In the genomic region with DNA sequence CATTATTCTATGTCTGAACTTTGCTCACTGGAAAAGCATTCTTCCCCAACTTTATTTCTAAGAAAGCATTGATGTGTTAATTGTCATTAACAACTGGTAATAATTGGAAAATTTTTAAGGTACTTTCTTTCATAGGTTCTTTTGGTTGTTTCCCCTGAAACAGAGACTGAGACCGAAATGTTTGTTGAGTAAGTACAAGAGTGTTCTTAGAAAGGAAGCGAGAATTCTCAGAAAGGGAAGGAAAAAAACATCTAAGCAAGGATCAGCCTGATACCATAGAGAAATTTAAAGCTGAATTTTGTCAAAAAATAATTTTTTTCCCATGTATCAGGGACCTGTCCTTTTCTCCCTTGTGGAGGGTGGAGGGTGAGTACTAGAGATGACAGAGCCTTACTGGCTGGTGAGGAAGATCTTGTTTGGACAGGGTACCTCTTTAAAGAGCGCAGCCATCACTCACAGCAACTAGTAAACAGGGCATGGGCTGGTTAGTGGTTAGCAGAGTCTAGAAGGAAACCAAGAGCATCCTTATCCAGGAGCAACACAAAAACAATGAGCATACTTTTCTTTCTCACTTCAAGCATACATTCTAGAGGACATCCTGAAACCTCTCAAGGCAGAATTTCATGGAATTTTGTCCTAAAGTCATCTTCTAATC, we compare ENCODE assay signal across 1 cellular context.
TF ChIP-seq lines count a peak whose summit lies in the region.

No MANE protein-coding gene starts in this region.

TF ChIP-seq in SK-N-SH, 30 proteins besides CTCF, POLR2A, EP300 and RAD21 (continued from another document):
- TF ChIP-seq, protein P1, sequence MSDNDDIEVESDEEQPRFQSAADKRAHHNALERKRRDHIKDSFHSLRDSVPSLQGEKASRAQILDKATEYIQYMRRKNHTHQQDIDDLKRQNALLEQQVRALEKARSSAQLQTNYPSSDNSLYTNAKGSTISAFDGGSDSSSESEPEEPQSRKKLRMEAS (IDR thresholded peaks at IDR 0.05; ENCODE audit: low read depth) = no peak
- no peak for TF ChIP-seq GATA2 (CRISPR knock-in tag; IDR thresholded peaks at IDR 0.05)
- no peak for TF ChIP-seq CHD2 (IDR thresholded peaks at IDR 0.05; ENCODE audit: low read length, partially characterized antibody)
- no peak for TF ChIP-seq TCF12 (IDR thresholded peaks at IDR 0.05)
- no peak for TF ChIP-seq NFIC (IDR thresholded peaks at IDR 0.05; ENCODE audit: borderline replicate concordance)
- no peak for TF ChIP-seq MEF2A (IDR thresholded peaks at IDR 0.05; ENCODE audit: borderline replicate concordance, low read depth)
